8 cellular contexts compared by ENCODE assay signal in genomic region chr19:52857378-52858191, GRCh38. TPM values are rescaled to one million over a fixed set of nuclear protein-coding genes. Genes with fewer than 3 reads are reported as not detected.
DNase-seq lines count a peak whose midpoint lies in the region; ATAC-seq and TF ChIP-seq lines count a peak whose summit lies in the region.
"Not testable (repeated sequence)": the region's sequence is repeated elsewhere in the genome, so short reads cannot be mapped to it uniquely, and the experiment has no call there.

TSS of gene ZNF468 (minus strand) at chr19:52857619. CDS start at chr19:52854272, 3,347 bp downstream.

- WGBS in esophagus, 2 donors = 4 to 6% methylated on average over 33 to 43 of the region's 43 CpGs

- not testable (repeated sequence) for H3K9me3 ChIP-seq in HUES48 (ENCODE audit: control insufficient read depth, insufficient read depth, low read length); PC-3 (ENCODE audit: low read length); esophagus (ENCODE audit: control insufficient read depth in 2 of 2, insufficient read depth in 1 of 2, low read depth in 1 of 2, low read length in 1 of 2); mucosa of descending colon

- H3K4me1 Mint-ChIP-seq in activated T-cell treated with anti-CD3 and anti-CD28 coated beads, Interleukin-2, amount 50 U/mL, for 4 hours (ENCODE audit: low read depth) = peaks cover 24% of the 10 kb centered on the region

- POLR2A ChIA-PET in PC-3 (lab: Charles Lee; ENCODE audit: unreplicated experiment) = interaction anchor here (0.6 kb wide), 1 partner anchor 104 kb away, joined by 4 read pairs; no protein-coding TSS in a partner anchor

- not testable (repeated sequence) for H3F3A ChIP-seq in PC-3 (ENCODE audit: low read length, unreplicated experiment)

- DNase-seq in DMS 273 (lab: John Stamatoyannopoulos, UW; ENCODE audit: unreplicated experiment) (peak; percentile 83), PC-3 (peak; percentile 60), mucosa of descending colon (peak; percentile 81 to 91 (median 84))
- DNase-seq in activated T-cell treated with anti-CD3 and anti-CD28 coated beads, Interleukin-2, amount 50 U/mL, for 4 hours = peak; percentile 64
- DNase-seq in stimulated activated CD8-positive, alpha-beta memory T cell treated with anti-CD3 and anti-CD28 coated beads, Interleukin-2, amount 100 ng/mL, for 1 hour (ENCODE audit: low read depth in 2 of 2) = peak; percentile 48 to 52

- H3K4me3 ChIP-seq in HUES48 (ENCODE audit: low read depth, low read length) (peak within 1 kb of the TSS; percentile 98), PC-3 (ENCODE audit: low read length) (peak within 1 kb of the TSS; percentile 72), esophagus (ENCODE audit: low read depth in 1 of 2, low read length in 2 of 2) (peak within 1 kb of the TSS; percentile 58 to 71), mucosa of descending colon (peak within 1 kb of the TSS; percentile 36)

- H3K9me3 Mint-ChIP-seq in activated T-cell treated with anti-CD3 and anti-CD28 coated beads, Interleukin-2, amount 50 U/mL, for 4 hours = peaks cover 11% of the 10 kb centered on the region

- peak within 1 kb of the TSS; percentile 91 for H3K4me3 Mint-ChIP-seq in activated T-cell treated with anti-CD3 and anti-CD28 coated beads, Interleukin-2, amount 50 U/mL, for 4 hours

- H3K27me3 ChIP-seq in HUES48 (ENCODE audit: control insufficient read depth, insufficient read depth, low read length); PC-3 (ENCODE audit: low read length); esophagus (ENCODE audit: control insufficient read depth in 1 of 2, insufficient read depth in 2 of 2, low read length in 2 of 2): not testable (repeated sequence)

- not testable (repeated sequence) for H3K79me2 ChIP-seq in PC-3 (ENCODE audit: low read length)

- intact Hi-C loops in PC-3 (cut with micrococcal nuclease); mucosa of descending colon (cut with DNase I, micrococcal nuclease): not testable (repeated sequence)

- peak within 1 kb of the TSS; percentile 97 for H2AFZ ChIP-seq in PC-3 (ENCODE audit: low read length)

- peak within 1 kb of the TSS; percentile 90 for H3K4me2 ChIP-seq in PC-3 (ENCODE audit: low read length)

- peaks cover 31% of the 10 kb centered on the region for H3K36me3 Mint-ChIP-seq in activated T-cell treated with anti-CD3 and anti-CD28 coated beads, Interleukin-2, amount 50 U/mL, for 4 hours (ENCODE audit: insufficient read depth)

- BruUV-seq in PC-3 (replicated peaks; lab: Mats Ljungman, UMichigan) = not testable (repeated sequence)

- H3K36me3 ChIP-seq in HUES48 (ENCODE audit: control insufficient read depth, insufficient read depth, low read length) = peaks cover 13% of the 10 kb centered on the region
- H3K36me3 ChIP-seq in PC-3 (ENCODE audit: low read depth, low read length) = peaks cover 17% of the 10 kb centered on the region
- peaks cover 2 to 10% of the 10 kb centered on the region in 2 donors for H3K36me3 ChIP-seq in esophagus (ENCODE audit: control insufficient read depth in 2 of 2, insufficient read depth in 2 of 2, low read length in 1 of 2)
- H3K36me3 ChIP-seq in mucosa of descending colon (ENCODE audit: low read depth) = not testable (repeated sequence)

- H3K9me2 ChIP-seq in PC-3 (replicated peaks; ENCODE audit: low read length) = not testable (repeated sequence)

- CTCF ChIA-PET in PC-3 (lab: Charles Lee) = interaction anchor here (0.6 kb wide), 1 partner anchor 254 kb away, joined by 6 read pairs; no protein-coding TSS in a partner anchor

- H4K20me1 ChIP-seq in PC-3 (ENCODE audit: low read length) = not testable (repeated sequence)

- ATAC-seq in GM21447 (IDR thresholded peaks at IDR 0.05; ENCODE audit: unreplicated experiment) (peak; percentile 95), PC-3 (peak; percentile 96), mucosa of descending colon (peak; percentile 100)
- ATAC-seq in activated T-cell treated with anti-CD3 and anti-CD28 coated beads, Interleukin-2, amount 50 U/mL, for 4 hours = peak; percentile 99 to 100

- not testable (repeated sequence) for H3K9ac ChIP-seq in HUES48 (ENCODE audit: low read depth, low read length)
- peak within 1 kb of the TSS; percentile 71 for H3K9ac ChIP-seq in PC-3 (ENCODE audit: low read length)

- H3K27ac ChIP-seq in HUES48 (ENCODE audit: low read depth, low read length) (peak within 1 kb of the TSS; percentile 84), esophagus (ENCODE audit: low read depth in 2 of 2, low read length in 1 of 2) (peak within 1 kb of the TSS; percentile 41 to 56)
- H3K27ac ChIP-seq in PC-3 (ENCODE audit: low read length) = not testable (repeated sequence)

- H3K27me3 Mint-ChIP-seq in activated T-cell treated with anti-CD3 and anti-CD28 coated beads, Interleukin-2, amount 50 U/mL, for 4 hours (ENCODE audit: low read depth) = not testable (repeated sequence)

- H3K4me1 ChIP-seq in HUES48 (ENCODE audit: control insufficient read depth, insufficient read depth, low read length); esophagus (ENCODE audit: control insufficient read depth in 2 of 2, insufficient read depth in 2 of 2, low read length in 1 of 2); mucosa of descending colon (ENCODE audit: low read depth): not testable (repeated sequence)
- peaks cover 14% of the 10 kb centered on the region for H3K4me1 ChIP-seq in PC-3 (ENCODE audit: insufficient read depth, low read length)

- not testable (repeated sequence) for TF ChIP-seq CTCF in PC-3 (conservative IDR thresholded peaks at IDR 0.05; ENCODE audit: low read depth, low read length); mucosa of descending colon (IDR thresholded peaks at IDR 0.05)

RNA-seq across cellular contexts. Expression of gene ZNF468, which starts in this region (rescaled TPM):
- total RNA-seq in PC-3 (2014; rRNA removed) (18.7 and 21.5 TPM in 2 replicates), mucosa of descending colon (10 to 100 TPM; 19.5 to 33.2 (median 30.7) TPM)
- total RNA-seq in activated T-cell treated with anti-CD3 and anti-CD28 coated beads, Interleukin-2, amount 50 U/mL, for 4 hours = 10 to 100 TPM in 2 of 3 donors, 1 to 10 TPM in 1; 8.3 to 10.5 (median 10.5) TPM
- 1 to 10 TPM; 4.5 to 5.2 TPM for polyA plus RNA-seq in esophagus

Comparison
In these comparisons a context has a peak if more than half of its experiments do, and no peak if none do; other contexts are left out.
1. H3K4me3 ChIP-seq: peak in every context shown above with its lines; median percentile 98 in HUES48; 72 in PC-3; 64 in esophagus; 36 in mucosa of descending colon.